In genomic region chr7:156942708-156943090, GRCh38 we compare ENCODE assay signal across 16 cellular contexts. TPM values are rescaled to one million over a fixed set of nuclear protein-coding genes. Genes with fewer than 3 reads are reported as not detected.
DNase-seq lines count a peak whose midpoint lies in the region; ATAC-seq and TF ChIP-seq lines count a peak whose summit lies in the region.
"Had no signal": no experiment of that assay in that cellular context is flagged by ENCODE, and none has a peak within 500 bp of the region (broad histone marks: within the 10 kb centered on the region; RNA-seq: fewer than 3 reads in every experiment).

No MANE protein-coding gene starts in this region.

- H3K4me3 ChIP-seq in DND-41 (ENCODE audit: low read depth in 1 of 2, low read length in 2 of 2) = no peak overlapping the region
- no peak overlapping the region for H3K4me3 ChIP-seq in body of pancreas
- no peak overlapping the region for H3K4me3 ChIP-seq in CD8-positive, alpha-beta memory T cell (ENCODE audit: low read length)

- in situ Hi-C loops in GM13976 (cut with MboI; ENCODE audit: low sequenced_read_pairs, unreplicated experiment) = no loop called here

- peak overlapping the region in 6 of 8 donors; percentile 15 to 85 (median 54) for H3K4me3 Mint-ChIP-seq in naive B cell
- peak overlapping the region in 2 of 7 donors; percentile 14 to 27 for H3K4me3 Mint-ChIP-seq in CD8-positive, alpha-beta memory T cell
- H3K4me3 Mint-ChIP-seq: activated CD4-positive, alpha-beta T cell treated with anti-CD3 and anti-CD28 coated beads, Interleukin-2, amount 10 ng/mL, durations not matched to agents 24 days and 14 days had no signal

- POLR2A ChIA-PET in CD8-positive, alpha-beta memory T cell (lab: Charles Lee) = no interaction called here

- H3K27ac Mint-ChIP-seq in naive B cell = peak overlapping the region in 1 of 6 donors; percentile 31
- H3K27ac Mint-ChIP-seq in CD8-positive, alpha-beta memory T cell = peak overlapping the region in 1 of 8 donors; percentile 70
- H3K27ac Mint-ChIP-seq: activated CD4-positive, alpha-beta T cell treated with anti-CD3 and anti-CD28 coated beads, Interleukin-2, amount 10 ng/mL, durations not matched to agents 24 days and 14 days had no signal

- no peaks in the 10 kb centered on the region for H3K36me3 Mint-ChIP-seq in naive B cell
- H3K36me3 Mint-ChIP-seq in CD8-positive, alpha-beta memory T cell = no peaks in the 10 kb centered on the region

- no peaks in the 10 kb centered on the region for H3K79me2 ChIP-seq in DND-41 (ENCODE audit: insufficient read depth, low read length)

- no peak overlapping the region for H3K9ac ChIP-seq in DND-41 (ENCODE audit: low read depth, low read length)

- H3K27ac ChIP-seq in DND-41 (ENCODE audit: low read length) (no peak overlapping the region), body of pancreas (peak overlapping the region; percentile 58 to 86 (median 78))
- no peak overlapping the region for H3K27ac ChIP-seq in CD8-positive, alpha-beta memory T cell (ENCODE audit: low read depth, low read length)
- H3K27ac ChIP-seq: HL-60 had no signal

- peak in 1 of 3 donors; percentile 24 for TF ChIP-seq POLR2A in body of pancreas (IDR thresholded peaks at IDR 0.05)

- no peak for DNase-seq in DND-41
- peak; percentile 39 to 60 (median 52) for DNase-seq in body of pancreas
- DNase-seq in naive B cell = no peak
- no peak for DNase-seq in NCI-H146 (lab: John Stamatoyannopoulos, UW)
- no peak for DNase-seq in GM13976 (ENCODE audit: low spot score)
- no peak for DNase-seq in CD8-positive, alpha-beta memory T cell
- DNase-seq: activated CD4-positive, alpha-beta T cell treated with anti-CD3 and anti-CD28 coated beads, Interleukin-2, amount 10 ng/mL, durations not matched to agents 24 days and 14 days; effector memory CD4-positive, alpha-beta T cell; glutamatergic neuron; mesendoderm; NCI-H1092; NCI-H524 treated with DMSO at 0.1 percent for 48 hours; stimulated activated CD4-positive, alpha-beta T cell treated with anti-CD3 and anti-CD28 coated beads, Interleukin-4, amount 100 ng/mL, for 24 hours had no signal

- ATAC-seq in DND-41 (ENCODE audit: insufficient read depth, low read depth) (0 out of 3 replicates have a peak, but pooled peaks have one; percentile 17), HG03354 (IDR thresholded peaks at IDR 0.05; ENCODE audit: poor library complexity, severe bottlenecking, unreplicated experiment) (peak; percentile 63), body of pancreas (peak; percentile 77), naive B cell (ENCODE audit: low read depth in 2 of 2) (peak; percentile 50 to 61), HG03460 (IDR thresholded peaks at IDR 0.05; ENCODE audit: unreplicated experiment) (no peak)

- peaks cover 14% of the 10 kb centered on the region for H3K9me3 ChIP-seq in DND-41 (ENCODE audit: insufficient read depth, low read length, severe bottlenecking)
- H3K9me3 ChIP-seq in body of pancreas = no peaks in the 10 kb centered on the region
- no peaks in the 10 kb centered on the region for H3K9me3 ChIP-seq in CD8-positive, alpha-beta memory T cell (ENCODE audit: low read length)

- no peaks in the 10 kb centered on the region; the same call in 1 of the 2 replicates for H4K20me1 ChIP-seq in DND-41 (ENCODE audit: insufficient read depth, low read length)

- H3K4me1 ChIP-seq in DND-41 (ENCODE audit: insufficient read depth, low read length) (no peaks in the 10 kb centered on the region), body of pancreas (peaks cover 20% of the 10 kb centered on the region)
- no peaks in the 10 kb centered on the region for H3K4me1 ChIP-seq in CD8-positive, alpha-beta memory T cell (ENCODE audit: insufficient read depth, low read length)

- H3K4me1 Mint-ChIP-seq in naive B cell = peaks cover 2 to 11% (median 4%) of the 10 kb centered on the region in 3 donors
- peaks cover 0 to 8% (median 0%) of the 10 kb centered on the region in 3 donors for H3K4me1 Mint-ChIP-seq in CD8-positive, alpha-beta memory T cell

- no peak overlapping the region for H2AFZ ChIP-seq in DND-41 (ENCODE audit: low read depth, low read length)

- peaks cover 15 to 43% (median 39%) of the 10 kb centered on the region in 3 donors for H3K27me3 Mint-ChIP-seq in naive B cell
- H3K27me3 Mint-ChIP-seq in CD8-positive, alpha-beta memory T cell = peaks cover 25 to 55% of the 10 kb centered on the region in 2 donors

- H3K27me3 ChIP-seq in DND-41 (ENCODE audit: insufficient read depth, low read length, poor library complexity) (peaks cover 20% of the 10 kb centered on the region), body of pancreas (no peaks in the 10 kb centered on the region)
- no peaks in the 10 kb centered on the region for H3K27me3 ChIP-seq in CD8-positive, alpha-beta memory T cell (ENCODE audit: insufficient read depth, low read length, poor library complexity, severe bottlenecking)

- H3K36me3 ChIP-seq in DND-41 (ENCODE audit: insufficient read depth, low read length) = no peaks in the 10 kb centered on the region
- H3K36me3 ChIP-seq in body of pancreas (replicated peaks in 1 of 2; ENCODE audit: insufficient read depth in 1 of 2, low read depth in 2 of 2) = no peaks in the 10 kb centered on the region
- no peaks in the 10 kb centered on the region for H3K36me3 ChIP-seq in CD8-positive, alpha-beta memory T cell (ENCODE audit: insufficient read depth, low read length)

- WGBS in body of pancreas, 2 donors = 25 to 35% methylated on average over 7 to 22 of the region's 24 CpGs

- no peak for TF ChIP-seq CTCF in DND-41 (IDR thresholded peaks at IDR 0.05; ENCODE audit: borderline replicate concordance, extremely low read depth, low read length, poor library complexity, severe bottlenecking)
- TF ChIP-seq CTCF in body of pancreas (IDR thresholded peaks at IDR 0.05) = no peak
- TF ChIP-seq CTCF in GM13976 (IDR thresholded peaks at IDR 0.05; ENCODE audit: borderline replicate concordance, control extremely low read depth, extremely low read depth, insufficient read depth, missing control alignments) = no peak

- CTCF ChIA-PET in CD8-positive, alpha-beta memory T cell (lab: Charles Lee) = no interaction called here

- intact Hi-C loops in body of pancreas (cut with DNase I) = no loop called here

- peaks cover 0 to 6% (median 0%) of the 10 kb centered on the region in 7 donors for H3K9me3 Mint-ChIP-seq in naive B cell
- no peaks in the 10 kb centered on the region for H3K9me3 Mint-ChIP-seq in CD8-positive, alpha-beta memory T cell

- H3K4me2 ChIP-seq in DND-41 (ENCODE audit: insufficient read depth, low read length) = no peak overlapping the region

RNA-seq across cellular contexts. Expression of gene NOM1, which starts 6.8 kb away (rescaled TPM):
- 10 to 100 TPM; 23.1 to 28.0 TPM for total RNA-seq in body of pancreas
- polyA plus RNA-seq in naive B cell (ENCODE audit: low read depth in 6 of 6) = 1 to 10 TPM; 1.8 to 8.6 (median 3.3) TPM
- 10 to 100 TPM; 34.2 to 34.3 TPM for total RNA-seq in CD8-positive, alpha-beta memory T cell
- polyA plus RNA-seq in CD8-positive, alpha-beta memory T cell = 9.8 TPM

RNA-seq across cellular contexts. Expression of gene LMBR1, which starts 49.7 kb away (rescaled TPM):
- 10 to 100 TPM; 23.4 to 54.0 TPM for total RNA-seq in body of pancreas
- polyA plus RNA-seq in naive B cell (ENCODE audit: low read depth in 6 of 6) = 10 to 100 TPM; 35.3 to 49.3 (median 40.9) TPM
- 10 to 100 TPM; 49.2 to 51.9 TPM for total RNA-seq in CD8-positive, alpha-beta memory T cell
- 26.8 TPM for polyA plus RNA-seq in CD8-positive, alpha-beta memory T cell

Comparison
In these comparisons a context has a peak if more than half of its experiments do, and no peak if none do; other contexts are left out.
1. DNase-seq: peak in body of pancreas (4 of 4); none in DND-41 (single experiment), naive B cell (single experiment), NCI-H146 (single experiment), GM13976 (single experiment) and CD8-positive, alpha-beta memory T cell (0 of 5).
2. H3K27ac ChIP-seq: peak in body of pancreas (4 of 4); none in DND-41 (single experiment) and CD8-positive, alpha-beta memory T cell (single experiment).